In the genomic region with DNA sequence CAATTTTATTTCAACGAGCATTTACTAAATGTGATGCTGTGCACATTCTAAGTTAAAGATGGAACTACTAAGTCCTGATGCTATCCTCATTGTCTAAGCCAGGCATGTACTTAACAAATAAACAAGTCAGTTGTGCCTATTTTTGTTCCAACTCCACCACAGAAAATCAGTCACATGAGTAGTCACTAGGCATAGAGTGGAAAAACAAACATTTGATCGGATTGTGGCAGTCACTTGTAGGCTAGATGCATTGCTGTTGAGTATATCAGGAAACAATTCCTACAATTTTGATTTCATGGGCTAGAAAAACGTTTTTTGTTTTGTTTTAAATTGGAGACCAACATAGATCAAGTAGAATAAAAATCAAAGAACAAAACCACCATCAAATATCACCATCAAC, we compare ENCODE assay signal across 16 cellular contexts.
"Had no signal": no experiment of that assay in that cellular context is flagged by ENCODE, and none has a peak within 500 bp of the region (broad histone marks: within the 10 kb centered on the region; RNA-seq: fewer than 3 reads in every experiment).

No MANE protein-coding gene starts in this region.

- DNase-seq: activated CD4-positive, alpha-beta T cell treated with anti-CD3 and anti-CD28 coated beads for 1 hour; activated CD4-positive, alpha-beta T cell treated with anti-CD3 and anti-CD28 coated beads, Interleukin-2, amount 50 U/mL, for 48 hours; activated gamma-delta T cell; adrenal gland; cerebellar nuclear complex; cortex of kidney; erythroblast; heart right ventricle; left ventricle myocardium inferior; stimulated activated naive CD8-positive, alpha-beta T cell treated with anti-CD3 and anti-CD28 coated beads, Interleukin-15, Interleukin-2, amounts not matched to agents 100 U/mL and 50 U/mL, for 24 hours had no signal

- H3K36me3 ChIP-seq: adrenal gland, gastroesophageal sphincter, heart right ventricle, left ventricle myocardium inferior, right atrium auricular region, tibial nerve, vagina had no signal

- H3K4me3 ChIP-seq: adrenal gland, gastroesophageal sphincter, heart right ventricle, left ventricle myocardium inferior, right atrium auricular region, skin epidermis, tibial nerve, vagina had no signal

- ATAC-seq: gastroesophageal sphincter; heart right ventricle; stimulated activated naive CD8-positive, alpha-beta T cell treated with anti-CD3 and anti-CD28 coated beads, Interleukin-15, Interleukin-2, amounts not matched to agents 100 U/mL and 50 U/mL, for 24 hours had no signal

- H3K4me1 ChIP-seq: adrenal gland, gastroesophageal sphincter, heart right ventricle, left ventricle myocardium inferior, right atrium auricular region, tibial nerve, vagina had no signal

- H3K27ac ChIP-seq: adrenal gland, gastroesophageal sphincter, heart right ventricle, left ventricle myocardium inferior, right atrium auricular region, skin epidermis, tibial nerve, vagina, VCaP had no signal

- H3K9me3 ChIP-seq: adrenal gland, gastroesophageal sphincter, heart right ventricle, left ventricle myocardium inferior, right atrium auricular region, tibial nerve, vagina had no signal

- H3K27me3 ChIP-seq: adrenal gland, gastroesophageal sphincter, heart right ventricle, right atrium auricular region, tibial nerve, vagina had no signal
